In genomic region chr2:175156534-175156933, GRCh38 we compare ENCODE assay signal across 22 cellular contexts. TPM values are rescaled to one million over a fixed set of nuclear protein-coding genes. Genes with fewer than 3 reads are reported as not detected.
DNase-seq lines count a peak whose midpoint lies in the region; ATAC-seq and TF ChIP-seq lines count a peak whose summit lies in the region.
"Had no signal": no experiment of that assay in that cellular context is flagged by ENCODE, and none has a peak within 500 bp of the region (broad histone marks: within the 10 kb centered on the region; RNA-seq: fewer than 3 reads in every experiment).

No MANE protein-coding gene starts in this region.

- TF ChIP-seq POLR2A in thyroid gland (IDR thresholded peaks at IDR 0.05) (no peak), esophagus muscularis mucosa (IDR thresholded peaks at IDR 0.05; ENCODE audit: low read depth) (no peak)

- no peaks in the 10 kb centered on the region for H3K9me2 ChIP-seq in hepatocyte (replicated peaks; ENCODE audit: insufficient read depth)

- H4K20me1 ChIP-seq in hepatocyte (ENCODE audit: insufficient read depth, poor library complexity, severe bottlenecking): peaks cover 81% of the 10 kb centered on the region

- no peak for TF ChIP-seq CTCF in hepatocyte (IDR thresholded peaks at IDR 0.05; ENCODE audit: poor library complexity)
- no peak for TF ChIP-seq CTCF in thyroid gland (IDR thresholded peaks at IDR 0.05)
- no peak for TF ChIP-seq CTCF in esophagus muscularis mucosa (IDR thresholded peaks at IDR 0.05)
- no peak for TF ChIP-seq CTCF in psoas muscle (IDR thresholded peaks at IDR 0.05)

- TF ChIP-seq EP300 in esophagus muscularis mucosa (IDR thresholded peaks at IDR 0.05): no peak

- H3K4me1 ChIP-seq in HAP-1 (peaks cover 29% of the 10 kb centered on the region), hepatocyte (ENCODE audit: insufficient read depth) (peaks cover 4% of the 10 kb centered on the region), thyroid gland (peaks cover 8 to 19% of the 10 kb centered on the region in 2 donors), esophagus muscularis mucosa (peaks cover 12 to 40% (median 30%) of the 10 kb centered on the region in 4 donors), psoas muscle (peaks cover 20% of the 10 kb centered on the region)

- no peak overlapping the region for H3K27ac ChIP-seq in hepatocyte
- H3K27ac ChIP-seq in thyroid gland: no peak overlapping the region
- H3K27ac ChIP-seq in esophagus muscularis mucosa (replicated peaks in 1 of 4): no peak overlapping the region
- H3K27ac ChIP-seq in psoas muscle: no peak overlapping the region
- H3K27ac ChIP-seq: neutrophil, thoracic aorta had no signal

- H3K27me3 ChIP-seq in HAP-1 (ENCODE audit: low read depth) (no peaks in the 10 kb centered on the region), hepatocyte (no peaks in the 10 kb centered on the region), thyroid gland (no peaks in the 10 kb centered on the region), esophagus muscularis mucosa (no peaks in the 10 kb centered on the region), psoas muscle (ENCODE audit: insufficient read depth in 3 of 3, low read length in 2 of 3) (no peaks in the 10 kb centered on the region)
- H3K27me3 ChIP-seq: neutrophil had no signal

- no peak overlapping the region for H3K4me2 ChIP-seq in hepatocyte

- intact Hi-C loops in thyroid gland (cut with DNase I) (no loop called here), esophagus muscularis mucosa (cut with DNase I) (no loop called here), psoas muscle (cut with DNase I) (no loop called here)

- no peak overlapping the region for H3K4me3 ChIP-seq in HAP-1
- no peak overlapping the region for H3K4me3 ChIP-seq in hepatocyte
- H3K4me3 ChIP-seq in thyroid gland (replicated peaks in 1 of 3): no peak overlapping the region
- H3K4me3 ChIP-seq in esophagus muscularis mucosa: no peak overlapping the region
- H3K4me3 ChIP-seq in psoas muscle: no peak overlapping the region
- H3K4me3 ChIP-seq: thoracic aorta had no signal

- DNase-seq in HAP-1 (ENCODE audit: low spot score in 2 of 2): peak; percentile 64 to 70
- DNase-seq in NCI-H69 (lab: John Stamatoyannopoulos, UW): peak; percentile 10
- DNase-seq in hepatocyte (ENCODE audit: low spot score): peak; percentile 14
- peak; percentile 25 to 28 for DNase-seq in thyroid gland
- DNase-seq in esophagus muscularis mucosa (ENCODE audit: extremely low spot score): no peak
- no peak for DNase-seq in psoas muscle
- no peak for DNase-seq in RPMI8226
- DNase-seq: activated CD4-positive, alpha-beta T cell treated with anti-CD3 and anti-CD28 coated beads, Interleukin-2, amount 10 ng/mL, durations not matched to agents 7 days and 5 days; activated CD8-positive, alpha-beta memory T cell treated with anti-CD3 and anti-CD28 coated beads, Interleukin-2, amount 50 U/mL, for 4 hours; activated effector memory CD4-positive, alpha-beta T cell treated with Interleukin-2 at 50 U/mL for 16 hours; effector CD8-positive, alpha-beta T cell; H7; head of caudate nucleus; immature natural killer cell; KBM-7; left ventricle myocardium superior; NCI-H1930; right cardiac atrium; SHP77 treated with DMSO at 0.1 percent for 48 hours; T-helper 1 cell had no signal

- in situ Hi-C loops in HAP-1 (cut with MboI; ENCODE audit: low sequenced_read_pairs): no loop called here

- 80% methylated on average over 5 of the region's 5 CpGs for WGBS in hepatocyte (ENCODE audit: low lambda C conversion rate, missing lambda C conversion rate)
- 48 to 56% methylated on average over 5 of the region's 5 CpGs for WGBS in thyroid gland, 2 donors
- 87% methylated on average over 5 of the region's 5 CpGs for WGBS in esophagus muscularis mucosa
- 62 to 76% (median 69%) methylated on average over 5 of the region's 5 CpGs for WGBS in psoas muscle, 3 donors

- H3K9me3 ChIP-seq in HAP-1: no peaks in the 10 kb centered on the region
- H3K9me3 ChIP-seq in hepatocyte (ENCODE audit: low read depth): no peaks in the 10 kb centered on the region
- no peaks in the 10 kb centered on the region for H3K9me3 ChIP-seq in thyroid gland
- no peaks in the 10 kb centered on the region for H3K9me3 ChIP-seq in esophagus muscularis mucosa
- no peaks in the 10 kb centered on the region for H3K9me3 ChIP-seq in psoas muscle
- H3K9me3 ChIP-seq: neutrophil, thoracic aorta had no signal

- H3K36me3 ChIP-seq in HAP-1 (replicated peaks): no peaks in the 10 kb centered on the region
- H3K36me3 ChIP-seq in hepatocyte (replicated peaks; ENCODE audit: insufficient read depth, low read depth): no peaks in the 10 kb centered on the region
- no peaks in the 10 kb centered on the region for H3K36me3 ChIP-seq in thyroid gland
- no peaks in the 10 kb centered on the region for H3K36me3 ChIP-seq in esophagus muscularis mucosa
- peaks cover 0 to 5% of the 10 kb centered on the region in 2 donors for H3K36me3 ChIP-seq in psoas muscle (ENCODE audit: insufficient read depth in 1 of 2, low read depth in 1 of 2)
- H3K36me3 ChIP-seq: thoracic aorta had no signal

- ATAC-seq in psoas muscle: no peak
- ATAC-seq: left ventricle myocardium superior had no signal

- no peak overlapping the region for H2AFZ ChIP-seq in hepatocyte

- peaks cover 100% of the 10 kb centered on the region for H3K79me2 ChIP-seq in hepatocyte

RNA-seq across cellular contexts. Expression of gene ATF2, which starts 11.5 kb away (rescaled TPM):
- total RNA-seq in hepatocyte (52.1 and 53.5 TPM in 2 replicates), thyroid gland (100 to 1,000 TPM in 1 of 4 donors, 10 to 100 TPM in 3; 64.8 to 120 (median 88.0) TPM), esophagus muscularis mucosa (10 to 100 TPM; 36.5 to 48.6 (median 43.5) TPM), psoas muscle (10 to 100 TPM; 18.7 to 22.3 (median 20.2) TPM)
- polyA plus RNA-seq in hepatocyte (23.0 and 24.0 TPM in 2 replicates), psoas muscle (10 to 100 TPM in 1 of 3 donors, 1 to 10 TPM in 2; 6.9 to 12.4 (median 7.2) TPM)

RNA-seq across cellular contexts. Expression of gene ATP5MC3, which starts 25.0 kb away (rescaled TPM):
- total RNA-seq in hepatocyte: 281 and 286 TPM in 2 replicates
- polyA plus RNA-seq in hepatocyte: 529 and 563 TPM in 2 replicates
- total RNA-seq in thyroid gland: 100 to 1,000 TPM in 3 of 4 donors, 10 to 100 TPM in 1; 71.0 to 236 (median 172) TPM
- total RNA-seq in esophagus muscularis mucosa: 100 to 1,000 TPM; 123 to 141 (median 133) TPM
- total RNA-seq in psoas muscle: 100 to 1,000 TPM; 277 to 690 (median 351) TPM
- 1,000 to 10,000 TPM in 1 of 3 donors, 100 to 1,000 TPM in 2; 356 to 1,379 (median 727) TPM for polyA plus RNA-seq in psoas muscle

Comparison
In these comparisons a context has a peak if more than half of its experiments do, and no peak if none do; other contexts are left out.
1. DNase-seq: peak in HAP-1 (2 of 2), NCI-H69 (single experiment), hepatocyte (single experiment) and thyroid gland (2 of 2); none in esophagus muscularis mucosa (single experiment), psoas muscle (0 of 2) and RPMI8226 (single experiment).